Comparison of ENCODE assay signal across 16 cellular contexts in the genomic region with DNA sequence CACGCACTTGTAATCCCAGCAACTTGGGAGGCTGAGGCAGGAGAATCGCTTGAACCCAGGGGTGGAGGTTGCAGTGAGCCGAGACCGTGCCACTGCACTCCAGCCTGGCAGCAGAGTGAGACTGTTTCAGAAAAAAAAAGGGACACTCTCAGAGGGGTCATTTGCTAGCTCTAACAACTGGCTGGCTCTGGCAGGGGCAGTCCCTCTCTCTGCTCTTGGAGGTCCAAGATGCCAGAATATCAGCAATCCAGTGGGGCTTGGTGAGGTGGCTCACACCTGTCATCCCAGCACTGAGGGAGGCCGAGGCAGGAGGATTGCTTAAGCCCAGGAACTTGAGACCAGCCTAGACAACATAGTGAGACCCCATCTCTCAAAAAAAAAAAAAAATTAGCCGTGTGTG. TPM values are rescaled to one million over a fixed set of nuclear protein-coding genes. Genes with fewer than 3 reads are reported as not detected.
DNase-seq lines count a peak whose midpoint lies in the region; ATAC-seq and TF ChIP-seq lines count a peak whose summit lies in the region.
"Had no signal": no experiment of that assay in that cellular context is flagged by ENCODE, and none has a peak within 500 bp of the region (broad histone marks: within the 10 kb centered on the region; RNA-seq: fewer than 3 reads in every experiment).

No MANE protein-coding gene starts in this region.

- H3K4me3 Mint-ChIP-seq in effector memory CD8-positive, alpha-beta T cell: no peak overlapping the region
- H3K4me3 Mint-ChIP-seq in nephron progenitor cell: no peak overlapping the region

- H3K27me3 Mint-ChIP-seq in effector memory CD8-positive, alpha-beta T cell: no peaks in the 10 kb centered on the region
- H3K27me3 Mint-ChIP-seq in nephron progenitor cell (ENCODE audit: low read depth, poor library complexity): no peaks in the 10 kb centered on the region
- H3K27me3 Mint-ChIP-seq: brain had no signal

- no peak for TF ChIP-seq POLR2A in breast epithelium (IDR thresholded peaks at IDR 0.05)

- H3K4me3 ChIP-seq in BLaER1 treated with 17β-estradiol and CSF1 and Interleukin-3, amounts not matched to agents 10 nM and 100 nM: no peak overlapping the region
- H3K4me3 ChIP-seq in HUES48 (ENCODE audit: low read depth, low read length): no peak overlapping the region
- no peak overlapping the region for H3K4me3 ChIP-seq in breast epithelium
- H3K4me3 ChIP-seq: tibial artery had no signal

- H3K36me3 ChIP-seq in BLaER1 treated with 17β-estradiol and CSF1 and Interleukin-3, amounts not matched to agents 10 nM and 100 nM: peaks cover 0 to 16% (median 0%) of the 10 kb centered on the region in 11 experiments; a peak in 3 of 22 replicates
- H3K36me3 ChIP-seq in HUES48 (ENCODE audit: control insufficient read depth, insufficient read depth, low read length) (peaks cover 6% of the 10 kb centered on the region; the same call in 1 of the 2 replicates), breast epithelium (no peaks in the 10 kb centered on the region)

- peak overlapping the region; percentile 88 to 99 (median 96); a peak in 20 of 22 replicates for H3K4me2 ChIP-seq in BLaER1 treated with 17β-estradiol and CSF1 and Interleukin-3, amounts not matched to agents 10 nM and 100 nM

- H3K27ac ChIP-seq in BLaER1 treated with 17β-estradiol and CSF1 and Interleukin-3, amounts not matched to agents 10 nM and 100 nM: peak overlapping the region; percentile 85 to 98 (median 92)
- H3K27ac ChIP-seq in HUES48 (ENCODE audit: low read depth, low read length) (peak overlapping the region; percentile 52), breast epithelium (no peak overlapping the region)
- H3K27ac ChIP-seq: tibial artery had no signal

- no peak for DNase-seq in effector memory CD8-positive, alpha-beta T cell
- no peak for DNase-seq in nephron progenitor cell
- DNase-seq in activated naive CD4-positive, alpha-beta T cell treated with Interleukin-2 at 50 U/mL for 16 hours: no peak
- no peak for DNase-seq in sciatic nerve (ENCODE audit: low spot score)
- DNase-seq in breast epithelium (ENCODE audit: low spot score in 2 of 2): no peak
- DNase-seq: activated CD4-positive, alpha-beta T cell treated with anti-CD3 and anti-CD28 coated beads, Interleukin-2, amount 50 U/mL, for 48 hours; foreskin fibroblast; left cardiac atrium; NCI-H1436; NCI-H2171; NCI-H69; tibial artery had no signal

- ATAC-seq in effector memory CD8-positive, alpha-beta T cell (replicated peaks): no peak
- ATAC-seq in GM21447 (IDR thresholded peaks at IDR 0.05; ENCODE audit: unreplicated experiment): no peak
- ATAC-seq in sciatic nerve: no peak
- ATAC-seq: left cardiac atrium had no signal

- no peaks in the 10 kb centered on the region for H3K9me3 ChIP-seq in BLaER1 treated with 17β-estradiol and CSF1 and Interleukin-3, amounts not matched to agents 10 nM and 100 nM (replicated peaks in 1 of 11)
- H3K9me3 ChIP-seq in HUES48 (ENCODE audit: control insufficient read depth, insufficient read depth, low read length): no peaks in the 10 kb centered on the region
- H3K9me3 ChIP-seq in breast epithelium: no peaks in the 10 kb centered on the region
- H3K9me3 ChIP-seq: tibial artery had no signal

- H3K36me3 Mint-ChIP-seq in effector memory CD8-positive, alpha-beta T cell (ENCODE audit: insufficient read depth): peaks cover 27% of the 10 kb centered on the region
- H3K36me3 Mint-ChIP-seq in nephron progenitor cell (ENCODE audit: low read depth): peaks cover 13% of the 10 kb centered on the region

- H4K20me1 ChIP-seq in BLaER1 treated with 17β-estradiol and CSF1 and Interleukin-3, amounts not matched to agents 10 nM and 100 nM: peaks cover 0 to 27% (median 0%) of the 10 kb centered on the region in 11 experiments; a peak in 5 of 22 replicates

- H3K27me3 ChIP-seq in BLaER1 treated with 17β-estradiol and CSF1 and Interleukin-3, amounts not matched to agents 10 nM and 100 nM: no peaks in the 10 kb centered on the region
- no peaks in the 10 kb centered on the region for H3K27me3 ChIP-seq in HUES48 (ENCODE audit: control insufficient read depth, insufficient read depth, low read length)
- H3K27me3 ChIP-seq in breast epithelium: no peaks in the 10 kb centered on the region

- TF ChIP-seq CTCF in nephron progenitor cell (IDR thresholded peaks at IDR 0.05) (no peak), breast epithelium (IDR thresholded peaks at IDR 0.05) (no peak)

- H3K9me3 Mint-ChIP-seq in effector memory CD8-positive, alpha-beta T cell: no peaks in the 10 kb centered on the region
- H3K9me3 Mint-ChIP-seq in nephron progenitor cell: no peaks in the 10 kb centered on the region
- H3K9me3 Mint-ChIP-seq: brain had no signal

- peaks cover 38 to 45% of the 10 kb centered on the region in 2 donors for H3K4me1 Mint-ChIP-seq in effector memory CD8-positive, alpha-beta T cell (ENCODE audit: low read depth in 2 of 2)
- peaks cover 44% of the 10 kb centered on the region for H3K4me1 Mint-ChIP-seq in nephron progenitor cell

- H3K27ac Mint-ChIP-seq in effector memory CD8-positive, alpha-beta T cell: peak overlapping the region; percentile 85 to 87
- peak overlapping the region; percentile 22 for H3K27ac Mint-ChIP-seq in nephron progenitor cell

- H3K9ac ChIP-seq in BLaER1 treated with 17β-estradiol and CSF1 and Interleukin-3, amounts not matched to agents 10 nM and 100 nM: peak overlapping the region in 9 of 11 experiments; percentile 22 to 82 (median 79); a peak in 10 of 22 replicates
- H3K9ac ChIP-seq in HUES48 (ENCODE audit: low read depth, low read length): no peak overlapping the region

- intact Hi-C loops in sciatic nerve (cut with DNase I) (no loop called here), breast epithelium (cut with DNase I; ENCODE audit: low total_unique reads) (no loop called here)

- peaks cover 82 to 100% (median 92%) of the 10 kb centered on the region in 10 experiments for H3K4me1 ChIP-seq in BLaER1 treated with 17β-estradiol and CSF1 and Interleukin-3, amounts not matched to agents 10 nM and 100 nM
- peaks cover 12% of the 10 kb centered on the region for H3K4me1 ChIP-seq in HUES48 (ENCODE audit: control insufficient read depth, insufficient read depth, low read length)
- H3K4me1 ChIP-seq in breast epithelium: no peaks in the 10 kb centered on the region

RNA-seq across cellular contexts. Expression of a gene that starts 2.5 kb away (rescaled TPM):
- 14.6 TPM for total RNA-seq in sciatic nerve
- 1 to 10 TPM; 4.3 to 9.9 (median 7.9) TPM for total RNA-seq in breast epithelium

RNA-seq across cellular contexts. Expression of a gene that starts 12.8 kb away (rescaled TPM):
- total RNA-seq in sciatic nerve (46.3 TPM), breast epithelium (10 to 100 TPM; 33.8 to 100.0 (median 75.4) TPM)

RNA-seq across cellular contexts. Expression of a gene that starts 57.8 kb away (rescaled TPM):
- total RNA-seq in sciatic nerve (8.0 TPM), breast epithelium (10 to 100 TPM in 1 of 3 donors, 1 to 10 TPM in 2; 3.9 to 12.6 (median 8.6) TPM)

RNA-seq across cellular contexts. Expression of a gene that starts 58.9 kb away (rescaled TPM):
- total RNA-seq in sciatic nerve (37.0 TPM), breast epithelium (10 to 100 TPM; 26.5 to 41.4 (median 40.6) TPM)

Comparison
In these comparisons a context has a peak if more than half of its experiments do, and no peak if none do; other contexts are left out.
1. H3K27ac ChIP-seq: peak in BLaER1 treated with 17β-estradiol and CSF1 and Interleukin-3, amounts not matched to agents 10 nM and 100 nM (11 of 11) and HUES48 (single experiment); none in breast epithelium (0 of 2).